ENCODE assay signal across 1 cellular context in genomic region chr1:43563779-43564616, GRCh38.
TF ChIP-seq lines count a peak whose summit lies in the region.

No MANE protein-coding gene starts in this region.

TF ChIP-seq in WTC11, 78 proteins besides CTCF, POLR2A, EP300 and RAD21 (continued from another document):
- TF ChIP-seq E2F1 (CRISPR knock-in tag; IDR thresholded peaks at IDR 0.05) (no peak), ZSCAN18 (CRISPR knock-in tag; IDR thresholded peaks at IDR 0.05) (no peak)
TF ChIP-seq in WTC11: peak in this region for 0.
